ENCODE assay signal across 23 cellular contexts in the genomic region with DNA sequence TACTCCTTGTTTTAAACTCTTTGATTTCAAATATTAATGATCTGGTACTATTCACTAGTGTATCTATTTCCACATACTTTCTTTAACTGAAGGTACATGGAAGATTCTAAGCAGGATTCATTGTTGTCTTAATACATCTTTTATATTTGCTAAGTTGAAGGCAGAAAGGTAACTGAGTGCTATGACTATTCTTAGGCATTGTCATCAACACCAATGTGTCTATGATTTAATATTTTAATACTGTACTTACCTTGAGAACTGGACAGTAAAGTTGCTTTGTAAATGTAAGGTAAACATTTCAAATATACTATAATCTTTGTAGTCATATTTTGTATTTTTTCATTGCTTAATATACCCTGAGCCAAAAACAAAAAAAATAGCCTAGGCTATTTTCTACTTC.
"Had no signal": no experiment of that assay in that cellular context is flagged by ENCODE, and none has a peak within 500 bp of the region (broad histone marks: within the 10 kb centered on the region; RNA-seq: fewer than 3 reads in every experiment).

No MANE protein-coding gene starts in this region.

- H3K9me3 ChIP-seq: colonic mucosa, esophagus muscularis mucosa, esophagus squamous epithelium, gastrocnemius medialis, gastroesophageal sphincter, heart left ventricle had no signal

- H3K27me3 ChIP-seq: colonic mucosa, dorsolateral prefrontal cortex, esophagus muscularis mucosa, esophagus squamous epithelium, foreskin keratinocyte, gastrocnemius medialis, gastroesophageal sphincter, heart left ventricle had no signal

- DNase-seq: colonic mucosa; cortex of kidney; dermis blood vessel endothelial cell; dorsolateral prefrontal cortex; effector CD4-positive, alpha-beta T cell; effector CD8-positive, alpha-beta T cell; effector memory CD4-positive, alpha-beta T cell; effector memory CD8-positive, alpha-beta T cell; endodermal cell; erythroblast; esophagus squamous epithelium; foreskin fibroblast; foreskin keratinocyte; foreskin melanocyte; gastrocnemius medialis; glutamatergic neuron; head of caudate nucleus; heart left ventricle had no signal

- H3K4me3 ChIP-seq: colonic mucosa, coronary artery, dorsolateral prefrontal cortex, esophagus muscularis mucosa, esophagus squamous epithelium, gastrocnemius medialis, gastroesophageal sphincter, heart left ventricle had no signal

- ATAC-seq: effector memory CD8-positive, alpha-beta T cell; esophagus mucosa; foreskin keratinocyte; gastrocnemius medialis; gastroesophageal sphincter; heart left ventricle had no signal

- H3K4me1 ChIP-seq: colonic mucosa, esophagus squamous epithelium, foreskin keratinocyte had no signal

- H3K36me3 ChIP-seq: colonic mucosa, esophagus muscularis mucosa, esophagus squamous epithelium, gastrocnemius medialis had no signal

- H3K27ac ChIP-seq: colonic mucosa, coronary artery, dorsolateral prefrontal cortex, epithelial cell of prostate, esophagus muscularis mucosa, esophagus squamous epithelium, foreskin keratinocyte, gastrocnemius medialis, gastroesophageal sphincter, heart left ventricle had no signal
